In genomic region chr7:14767716-14768425, GRCh38 we compare ENCODE assay signal across 20 cellular contexts.
A peak's percentile ranks its signal among the peaks of the same experiment; 100 is the strongest.
DNase-seq lines count a peak whose midpoint lies in the region; TF ChIP-seq lines count a peak whose summit lies in the region.
"Had no signal": no experiment of that assay in that cellular context is flagged by ENCODE, and none has a peak within 500 bp of the region (broad histone marks: within the 10 kb centered on the region; RNA-seq: fewer than 3 reads in every experiment).

No MANE protein-coding gene starts in this region.

- H3K56ac ChIP-seq in mesendoderm (ENCODE audit: low read length) = no peak overlapping the region

- peak overlapping the region; percentile 89 for H3K27ac ChIP-seq in VCaP
- no peak overlapping the region for H3K27ac ChIP-seq in spleen
- no peak overlapping the region for H3K27ac ChIP-seq in breast epithelium
- H3K27ac ChIP-seq in mesendoderm (ENCODE audit: low read depth, low read length) = no peak overlapping the region
- no peak overlapping the region for H3K27ac ChIP-seq in colonic mucosa
- H3K27ac ChIP-seq: C4-2B, RWPE1 had no signal

- H4K8ac ChIP-seq in mesendoderm (ENCODE audit: low read depth, low read length) = no peak overlapping the region

- H3K9me3 ChIP-seq in spleen = no peaks in the 10 kb centered on the region
- H3K9me3 ChIP-seq in breast epithelium = no peaks in the 10 kb centered on the region
- H3K9me3 ChIP-seq in colonic mucosa = no peaks in the 10 kb centered on the region

- no peak overlapping the region for H2BK120ac ChIP-seq in mesendoderm (ENCODE audit: low read depth, low read length)

- H3K4me1 ChIP-seq in spleen = no peaks in the 10 kb centered on the region
- no peaks in the 10 kb centered on the region for H3K4me1 ChIP-seq in breast epithelium
- no peaks in the 10 kb centered on the region for H3K4me1 ChIP-seq in mesendoderm (ENCODE audit: control insufficient read depth, low read depth, low read length)
- no peaks in the 10 kb centered on the region for H3K4me1 ChIP-seq in colonic mucosa

- no peak overlapping the region for H3K23ac ChIP-seq in mesendoderm (ENCODE audit: low read length)

- no peak overlapping the region for H4K5ac ChIP-seq in mesendoderm (ENCODE audit: low read length)

- TF ChIP-seq POLR2A in spleen (IDR thresholded peaks at IDR 0.05) = no peak
- TF ChIP-seq POLR2A in breast epithelium (IDR thresholded peaks at IDR 0.05) = no peak

- H2BK5ac ChIP-seq in mesendoderm (ENCODE audit: low read length) = no peak overlapping the region

- H3K79me1 ChIP-seq in mesendoderm (ENCODE audit: low read length) = no peaks in the 10 kb centered on the region

- no peak overlapping the region for H2BK15ac ChIP-seq in mesendoderm (replicated peaks; ENCODE audit: low read depth)

- H3K4me3 ChIP-seq in epithelial cell of esophagus (ENCODE audit: low read length) = no peak overlapping the region
- H3K4me3 ChIP-seq in fibroblast of villous mesenchyme (ENCODE audit: low read depth, low read length) = no peak overlapping the region
- H3K4me3 ChIP-seq in spleen = no peak overlapping the region
- H3K4me3 ChIP-seq in breast epithelium = no peak overlapping the region
- H3K4me3 ChIP-seq in mesendoderm (ENCODE audit: low read length) = no peak overlapping the region
- no peak overlapping the region for H3K4me3 ChIP-seq in colonic mucosa

- DNase-seq in EL (peak; percentile 26), epithelial cell of esophagus (ENCODE audit: low read depth) (peak; percentile 23), fibroblast of villous mesenchyme (ENCODE audit: low read depth) (peak; percentile 11), spleen (no peak), breast epithelium (ENCODE audit: low spot score in 2 of 2) (no peak), mesendoderm (no peak), colonic mucosa (no peak)
- DNase-seq: ACHN, AML-193, DMS79 treated with DMSO at 0.1 percent for 48 hours, H7, HFFc6, IMR-90, NCI-H1436, NCI-H1930, NCI-H345, SIG-M5 had no signal

- H3K36me3 ChIP-seq in spleen = no peaks in the 10 kb centered on the region
- H3K36me3 ChIP-seq in breast epithelium = no peaks in the 10 kb centered on the region
- no peaks in the 10 kb centered on the region for H3K36me3 ChIP-seq in mesendoderm (ENCODE audit: control insufficient read depth, insufficient read depth, low read length)
- H3K36me3 ChIP-seq in colonic mucosa = no peaks in the 10 kb centered on the region

- H3K4ac ChIP-seq in mesendoderm (ENCODE audit: low read depth, low read length) = no peak overlapping the region

- H3K4me2 ChIP-seq in mesendoderm (ENCODE audit: low read length) = no peak overlapping the region

- no peak for TF ChIP-seq CTCF in VCaP (conservative IDR thresholded peaks at IDR 0.05)
- no peak for TF ChIP-seq CTCF in epithelial cell of esophagus (IDR thresholded peaks at IDR 0.05; ENCODE audit: insufficient read depth, low read depth, low read length, missing control alignments)
- no peak for TF ChIP-seq CTCF in fibroblast of villous mesenchyme (IDR thresholded peaks at IDR 0.05; ENCODE audit: insufficient read depth, low read depth, low read length)
- TF ChIP-seq CTCF in spleen (IDR thresholded peaks at IDR 0.05 in 8 of 11, conservative IDR thresholded peaks at IDR 0.05 in 3 of 11) = no peak
- TF ChIP-seq CTCF in breast epithelium (IDR thresholded peaks at IDR 0.05) = no peak
- no peak for TF ChIP-seq CTCF in colonic mucosa (IDR thresholded peaks at IDR 0.05)

- no peak overlapping the region for H2AK5ac ChIP-seq in mesendoderm (ENCODE audit: low read length)

- H3K9ac ChIP-seq in mesendoderm (ENCODE audit: low read length) = no peak overlapping the region
- H3K9ac ChIP-seq in colonic mucosa (ENCODE audit: low read depth in 2 of 2, low read length in 2 of 2) = no peak overlapping the region

- H3K27me3 ChIP-seq in spleen (replicated peaks in 1 of 7) (no peaks in the 10 kb centered on the region), breast epithelium (no peaks in the 10 kb centered on the region), mesendoderm (ENCODE audit: insufficient read depth, low read length, poor library complexity) (no peaks in the 10 kb centered on the region), colonic mucosa (no peaks in the 10 kb centered on the region)

- intact Hi-C loops in spleen (cut with DNase I; ENCODE audit: low total_unique reads) (no loop called here), breast epithelium (cut with DNase I; ENCODE audit: low total_unique reads) (no loop called here), colonic mucosa (cut with DNase I) (no loop called here)

- 74 to 93% (median 82%) methylated on average over 2 of the region's 2 CpGs for WGBS in spleen, 5 donors
- WGBS in mesendoderm (ENCODE audit: extremely low coverage, insufficient coverage, low lambda C conversion rate) = no CpG with 5 or more reads among the region's 2 CpGs

- H3K18ac ChIP-seq in mesendoderm (ENCODE audit: low read length) = no peak overlapping the region

- H3K79me2 ChIP-seq in mesendoderm (ENCODE audit: control insufficient read depth, insufficient read depth, low read length) = no peaks in the 10 kb centered on the region

Comparison
In these comparisons a context has a peak if more than half of its experiments do, and no peak if none do; other contexts are left out.
1. DNase-seq: peak in EL (single experiment), epithelial cell of esophagus (single experiment) and fibroblast of villous mesenchyme (single experiment); none in spleen (single experiment), breast epithelium (0 of 2), mesendoderm (single experiment) and colonic mucosa (single experiment).